Comparison of ENCODE assay signal across 22 cellular contexts in the genomic region with DNA sequence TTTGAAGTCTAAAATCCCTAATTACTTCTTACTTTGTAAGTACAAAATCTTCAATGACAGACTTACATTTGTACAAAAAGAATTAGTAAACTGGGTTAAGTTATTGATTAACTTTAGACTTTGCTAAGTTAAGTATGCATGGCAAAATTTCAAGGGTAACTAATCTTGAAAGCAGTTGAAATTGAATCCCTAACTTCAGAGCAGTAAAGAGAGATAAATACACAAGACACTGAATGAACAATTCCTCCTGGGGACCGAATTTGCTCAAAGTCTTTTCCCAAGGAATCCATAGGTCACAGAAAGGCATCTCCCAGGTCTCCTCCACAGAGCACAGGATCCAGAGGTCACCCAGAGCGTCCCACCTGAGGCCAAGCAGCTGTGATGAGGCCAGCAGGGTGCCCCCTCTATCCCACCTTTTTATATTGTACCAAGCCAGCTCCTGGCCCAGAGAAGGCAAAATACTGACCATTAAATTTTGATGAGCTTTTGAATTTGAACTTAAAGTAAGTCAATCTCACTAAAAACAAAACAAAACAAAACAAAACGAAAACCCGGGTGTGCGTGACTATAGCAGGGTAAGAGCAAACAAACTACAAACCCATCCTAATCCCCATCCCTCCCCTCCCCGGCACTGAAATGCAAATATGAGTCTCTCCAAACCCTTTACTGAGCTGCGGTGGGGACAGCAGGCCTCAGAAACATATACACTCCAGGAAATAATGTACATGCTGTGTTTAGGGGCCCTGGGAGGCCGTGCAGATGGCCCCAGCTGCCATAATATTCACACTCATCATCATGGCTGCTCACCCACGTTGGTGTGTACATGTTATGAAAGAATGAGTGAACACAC. TPM values are rescaled to one million over a fixed set of nuclear protein-coding genes. Genes with fewer than 3 reads are reported as not detected.
DNase-seq lines count a peak whose midpoint lies in the region; ATAC-seq, FAIRE-seq and TF ChIP-seq lines count a peak whose summit lies in the region.
"Had no signal": no experiment of that assay in that cellular context is flagged by ENCODE, and none has a peak within 500 bp of the region (broad histone marks: within the 10 kb centered on the region; RNA-seq: fewer than 3 reads in every experiment).

No MANE protein-coding gene starts in this region.

- POLR2A ChIA-PET in activated CD4-positive, alpha-beta memory T cell treated with anti-CD3 and anti-CD28 coated beads for 36 hours (lab: Charles Lee) = no interaction called here
- POLR2A ChIA-PET in activated CD4-positive, alpha-beta memory T cell treated with anti-CD3 and anti-CD28 coated beads, Interleukin-2, amount 10 ng/mL, durations not matched to agents 7 days and 5 days (lab: Charles Lee) = no interaction called here
- POLR2A ChIA-PET in HepG2 (lab: Yijun Ruan, JAX) = interaction anchor here (1.1 kb wide), 1 partner anchor 21 kb away, joined by 3 read pairs; no protein-coding TSS in a partner anchor

- CTCF ChIA-PET in activated CD4-positive, alpha-beta memory T cell treated with anti-CD3 and anti-CD28 coated beads for 36 hours (lab: Charles Lee) = no interaction called here
- CTCF ChIA-PET in activated CD4-positive, alpha-beta memory T cell treated with anti-CD3 and anti-CD28 coated beads, Interleukin-2, amount 10 ng/mL, durations not matched to agents 7 days and 5 days (lab: Charles Lee) = no interaction called here
- CTCF ChIA-PET in HepG2 (lab: Yijun Ruan, JAX; ENCODE audit: low intra/inter-chr PET ratio, low total read pairs) = no interaction called here

- H3K27ac ChIP-seq in HepG2 (ENCODE audit: extremely low read length, insufficient read depth, low read length) (peak overlapping the region; percentile 54), subcutaneous abdominal adipose tissue (ENCODE audit: low read depth, low read length) (peak overlapping the region; percentile 38), transverse colon (no peak overlapping the region)
- H3K27ac ChIP-seq: foreskin keratinocyte had no signal

- DNase-seq in activated CD4-positive, alpha-beta memory T cell treated with anti-CD3 and anti-CD28 coated beads for 36 hours = peak; percentile 3
- no peak for DNase-seq in activated CD4-positive, alpha-beta memory T cell treated with anti-CD3 and anti-CD28 coated beads, Interleukin-2, amount 10 ng/mL, durations not matched to agents 7 days and 5 days
- DNase-seq in chondrocyte (ENCODE audit: low spot score) (no peak), HepG2 (ENCODE audit: low spot score) (peak; percentile 27), NCI-H1105 (lab: John Stamatoyannopoulos, UW) (no peak), activated gamma-delta T cell treated with Interleukin-2 at 50 U/mL for 16 hours (no peak), transverse colon (no peak)
- DNase-seq: activated CD8-positive, alpha-beta T cell treated with anti-CD3 and anti-CD28 coated beads for 36 hours; activated naive CD4-positive, alpha-beta T cell treated with anti-CD3 and anti-CD28 coated beads for 36 hours; activated T-cell treated with anti-CD3 and anti-CD28 coated beads for 4 hours; anterior cingulate cortex; COR-L47; EL; foreskin keratinocyte; right cardiac atrium; substantia nigra; T-helper 9 cell had no signal

- H3K9ac ChIP-seq in HepG2 (ENCODE audit: insufficient read depth, low read depth, low read length) (no peak overlapping the region), subcutaneous abdominal adipose tissue (ENCODE audit: low read length in 5 of 5) (peak overlapping the region in 1 of 5 donors; percentile 17)

- H3K4me1 ChIP-seq in HepG2 (ENCODE audit: insufficient read depth, low read length) (peaks cover 51% of the 10 kb centered on the region), subcutaneous abdominal adipose tissue (ENCODE audit: control insufficient read depth in 5 of 5, insufficient read depth in 5 of 5, low read length in 5 of 5) (peaks cover 0 to 89% (median 66%) of the 10 kb centered on the region in 5 donors), transverse colon (peaks cover 0 to 18% (median 10%) of the 10 kb centered on the region in 4 donors)
- H3K4me1 ChIP-seq: foreskin keratinocyte had no signal

- H3K9me3 ChIP-seq in HepG2 (ENCODE audit: low read length) (no peaks in the 10 kb centered on the region), subcutaneous abdominal adipose tissue (ENCODE audit: control insufficient read depth in 5 of 5, low read length in 5 of 5) (no peaks in the 10 kb centered on the region), transverse colon (no peaks in the 10 kb centered on the region)

- 0% methylated on average over 7 of the region's 9 CpGs for WGBS in HepG2 (ENCODE audit: low lambda C conversion rate)
- 36 to 45% methylated on average over 8 to 9 of the region's 9 CpGs for WGBS in transverse colon (ENCODE audit: low coverage in 1 of 2), 2 donors

- no peak overlapping the region for H2AFZ ChIP-seq in HepG2 (ENCODE audit: low read length)
- H2AFZ ChIP-seq: GM23338 had no signal

- H3K79me2 ChIP-seq in HepG2 (ENCODE audit: insufficient read depth, low read length) = no peaks in the 10 kb centered on the region

- peaks cover 30% of the 10 kb centered on the region for H3K4me1 Mint-ChIP-seq in activated CD4-positive, alpha-beta memory T cell treated with anti-CD3 and anti-CD28 coated beads for 36 hours (ENCODE audit: low read depth)
- peaks cover 21% of the 10 kb centered on the region for H3K4me1 Mint-ChIP-seq in activated CD4-positive, alpha-beta memory T cell treated with anti-CD3 and anti-CD28 coated beads, Interleukin-2, amount 10 ng/mL, durations not matched to agents 7 days and 5 days
- H3K4me1 Mint-ChIP-seq in chondrocyte (ENCODE audit: low read depth) = peaks cover 13% of the 10 kb centered on the region

- peak; percentile 67 for ATAC-seq in HepG2
- ATAC-seq: activated CD8-positive, alpha-beta T cell treated with anti-CD3 and anti-CD28 coated beads for 36 hours; foreskin keratinocyte had no signal

- no peaks in the 10 kb centered on the region; a peak in 1 of 5 replicates for H3K36me3 ChIP-seq in HepG2 (replicated peaks in 1 of 2; ENCODE audit: control insufficient read depth in 1 of 2, insufficient read depth in 2 of 2, low read length in 2 of 2)
- no peaks in the 10 kb centered on the region for H3K36me3 ChIP-seq in subcutaneous abdominal adipose tissue (ENCODE audit: control insufficient read depth in 5 of 5, insufficient read depth in 5 of 5, low read length in 5 of 5)
- H3K36me3 ChIP-seq in transverse colon = no peaks in the 10 kb centered on the region

- TF ChIP-seq POLR2A in HepG2 (IDR thresholded peaks at IDR 0.05; ENCODE audit: insufficient read depth in 1 of 2, low read depth in 2 of 2, low read length in 2 of 2) (no peak), transverse colon (IDR thresholded peaks at IDR 0.05) (no peak)

- H3K4me3 Mint-ChIP-seq in activated CD4-positive, alpha-beta memory T cell treated with anti-CD3 and anti-CD28 coated beads for 36 hours = no peak overlapping the region
- no peak overlapping the region for H3K4me3 Mint-ChIP-seq in activated CD4-positive, alpha-beta memory T cell treated with anti-CD3 and anti-CD28 coated beads, Interleukin-2, amount 10 ng/mL, durations not matched to agents 7 days and 5 days
- H3K4me3 Mint-ChIP-seq in chondrocyte (ENCODE audit: unreplicated experiment) = no peak overlapping the region
- H3K4me3 Mint-ChIP-seq: activated CD8-positive, alpha-beta T cell treated with anti-CD3 and anti-CD28 coated beads for 36 hours; activated naive CD4-positive, alpha-beta T cell treated with anti-CD3 and anti-CD28 coated beads for 36 hours; central memory CD8-positive, alpha-beta T cell; GM23338; WTC11 had no signal

- intact Hi-C loops in activated CD4-positive, alpha-beta memory T cell treated with anti-CD3 and anti-CD28 coated beads for 36 hours (cut with micrococcal nuclease) = no loop called here
- intact Hi-C loops in HepG2 (cut with micrococcal nuclease; ENCODE audit: unreplicated experiment) = no loop called here
- intact Hi-C loops in transverse colon (cut with DNase I; ENCODE audit: low total_unique reads) = no loop called here

- peak overlapping the region; percentile 76 for H3K4me2 ChIP-seq in HepG2 (ENCODE audit: low read depth, low read length)
- H3K4me2 ChIP-seq: GM23338 had no signal

- no peaks in the 10 kb centered on the region for H3K27me3 ChIP-seq in HepG2 (ENCODE audit: control insufficient read depth in 1 of 2, insufficient read depth in 2 of 2, low read length in 2 of 2)
- no peaks in the 10 kb centered on the region for H3K27me3 ChIP-seq in subcutaneous abdominal adipose tissue (ENCODE audit: control insufficient read depth in 5 of 5, insufficient read depth in 4 of 5, low read length in 5 of 5)
- no peaks in the 10 kb centered on the region for H3K27me3 ChIP-seq in transverse colon
- H3K27me3 ChIP-seq: foreskin keratinocyte had no signal

- TF ChIP-seq CTCF in chondrocyte (IDR thresholded peaks at IDR 0.05) (no peak), HepG2 (CRISPR knock-in tag; IDR thresholded peaks at IDR 0.05) (no peak), transverse colon (IDR thresholded peaks at IDR 0.05) (no peak)

- H3K4me3 ChIP-seq in HepG2 (replicated peaks in 1 of 3; ENCODE audit: insufficient read depth in 1 of 3, low read depth in 2 of 3, low read length in 3 of 3) = peak overlapping the region in 2 of 3 experiments; percentile 45 to 56; a peak in 4 of 6 replicates
- no peak overlapping the region for H3K4me3 ChIP-seq in subcutaneous abdominal adipose tissue (ENCODE audit: low read depth in 1 of 5, low read length in 5 of 5)
- H3K4me3 ChIP-seq in transverse colon = no peak overlapping the region
- H3K4me3 ChIP-seq: GM23338 had no signal

- peak; percentile 21 for FAIRE-seq in HepG2 (lab: Jason Lieb, UNC)
- FAIRE-seq: A204.1 had no signal

- H3K9me3 Mint-ChIP-seq in activated CD4-positive, alpha-beta memory T cell treated with anti-CD3 and anti-CD28 coated beads for 36 hours = no peaks in the 10 kb centered on the region
- H3K9me3 Mint-ChIP-seq in activated CD4-positive, alpha-beta memory T cell treated with anti-CD3 and anti-CD28 coated beads, Interleukin-2, amount 10 ng/mL, durations not matched to agents 7 days and 5 days = no peaks in the 10 kb centered on the region
- H3K9me3 Mint-ChIP-seq in chondrocyte (ENCODE audit: low read depth) = no peaks in the 10 kb centered on the region
- H3K9me3 Mint-ChIP-seq: activated CD8-positive, alpha-beta T cell treated with anti-CD3 and anti-CD28 coated beads for 36 hours; activated naive CD4-positive, alpha-beta T cell treated with anti-CD3 and anti-CD28 coated beads for 36 hours; central memory CD8-positive, alpha-beta T cell; GM23338; WTC11 had no signal

- BruUV-seq in HepG2 (replicated peaks; lab: Mats Ljungman, UMichigan) = no TSS peak

- TF ChIP-seq EP300 in HepG2 (IDR thresholded peaks at IDR 0.05; ENCODE audit: low read depth in 2 of 2, low read length in 2 of 2) = no peak
- no peak for TF ChIP-seq EP300 in HepG2 (CRISPR knock-in tag; IDR thresholded peaks at IDR 0.05; ENCODE audit: borderline replicate concordance)
- TF ChIP-seq EP300 in transverse colon (IDR thresholded peaks at IDR 0.05; ENCODE audit: low read depth) = no peak

- no peak overlapping the region for H3K27ac Mint-ChIP-seq in activated CD4-positive, alpha-beta memory T cell treated with anti-CD3 and anti-CD28 coated beads for 36 hours
- no peak overlapping the region for H3K27ac Mint-ChIP-seq in activated CD4-positive, alpha-beta memory T cell treated with anti-CD3 and anti-CD28 coated beads, Interleukin-2, amount 10 ng/mL, durations not matched to agents 7 days and 5 days
- H3K27ac Mint-ChIP-seq in chondrocyte (ENCODE audit: unreplicated experiment) = peak overlapping the region; percentile 38
- H3K27ac Mint-ChIP-seq: activated CD8-positive, alpha-beta T cell treated with anti-CD3 and anti-CD28 coated beads for 36 hours; activated naive CD4-positive, alpha-beta T cell treated with anti-CD3 and anti-CD28 coated beads for 36 hours; GM23338; WTC11 had no signal

- peaks cover 61% of the 10 kb centered on the region for H3K27me3 Mint-ChIP-seq in activated CD4-positive, alpha-beta memory T cell treated with anti-CD3 and anti-CD28 coated beads for 36 hours
- peaks cover 27% of the 10 kb centered on the region for H3K27me3 Mint-ChIP-seq in activated CD4-positive, alpha-beta memory T cell treated with anti-CD3 and anti-CD28 coated beads, Interleukin-2, amount 10 ng/mL, durations not matched to agents 7 days and 5 days
- H3K27me3 Mint-ChIP-seq in chondrocyte (ENCODE audit: low read depth) = no peaks in the 10 kb centered on the region

- no peaks in the 10 kb centered on the region for H4K20me1 ChIP-seq in HepG2 (ENCODE audit: insufficient read depth, low read length)

- no peaks in the 10 kb centered on the region for H3K36me3 Mint-ChIP-seq in activated CD4-positive, alpha-beta memory T cell treated with anti-CD3 and anti-CD28 coated beads for 36 hours
- no peaks in the 10 kb centered on the region for H3K36me3 Mint-ChIP-seq in activated CD4-positive, alpha-beta memory T cell treated with anti-CD3 and anti-CD28 coated beads, Interleukin-2, amount 10 ng/mL, durations not matched to agents 7 days and 5 days (ENCODE audit: low read depth)
- H3K36me3 Mint-ChIP-seq in chondrocyte (ENCODE audit: low read depth) = no peaks in the 10 kb centered on the region
- H3K36me3 Mint-ChIP-seq: WTC11 had no signal

- in situ Hi-C loops in HepG2 (cut with HindIII; ENCODE audit: extremely low pct_ligation_motif_present, low pct_unique_long_range_greater_than_20kb) (no loop called here), transverse colon (cut with MboI; ENCODE audit: low pct_ligation_motif_present in 1 of 4, low pct_unique_long_range_greater_than_20kb in 1 of 4, low sequenced_read_pairs in 3 of 4) (no loop called here)

- TF ChIP-seq RAD21 in HepG2 (CRISPR knock-in tag; IDR thresholded peaks at IDR 0.05) = no peak

RNA-seq across cellular contexts. Expression of a gene that starts 21.1 kb away (rescaled TPM):
- total RNA-seq in activated CD4-positive, alpha-beta memory T cell treated with anti-CD3 and anti-CD28 coated beads for 36 hours = under 1 TPM; 0.40 to 0.41 TPM
- under 1 TPM; 0.05 to 0.18 TPM for total RNA-seq in activated CD4-positive, alpha-beta memory T cell treated with anti-CD3 and anti-CD28 coated beads, Interleukin-2, amount 10 ng/mL, durations not matched to agents 7 days and 5 days
- total RNA-seq in chondrocyte = 5.8 to 9.7 TPM (median 6.9 TPM) in 3 replicates
- 12.9 and 13.6 TPM in 2 replicates for total RNA-seq in HepG2 (2016; rRNA removed; fragmentation: Illumina TruSeq; extraction: Trizol)
- 1.2 and 1.6 TPM in 2 replicates for total RNA-seq in HepG2 (2016; cell fraction: cytosol; rRNA removed; fragmentation: Illumina TruSeq; extraction: Trizol; ENCODE audit: low read depth)
- 11.4 and 13.0 TPM in 2 replicates for total RNA-seq in HepG2 (2016; cell fraction: insoluble cytoplasmic fraction; rRNA removed; fragmentation: Illumina TruSeq; extraction: Trizol)
- total RNA-seq in HepG2 (2016; cell fraction: membrane; rRNA removed; fragmentation: Illumina TruSeq; extraction: Trizol) = 6.0 and 6.8 TPM in 2 replicates
- 20.1 and 20.8 TPM in 2 replicates for total RNA-seq in HepG2 (2016; cell fraction: nucleus; rRNA removed; fragmentation: Illumina TruSeq; extraction: Trizol)
- 6.2 and 6.4 TPM in 2 replicates for polyA plus RNA-seq in HepG2 (2011; rRNA removed)
- polyA plus RNA-seq in HepG2 (2011; cell fraction: cytosol; rRNA removed) = 3.1 and 3.5 TPM in 2 replicates
- 17.5 and 19.4 TPM in 2 replicates for polyA plus RNA-seq in HepG2 (2011; cell fraction: nucleus; rRNA removed)
- 4.4 and 5.0 TPM in 2 replicates for polyA plus RNA-seq in HepG2 (2012)
- 0.99 and 1.1 TPM in 2 replicates for polyA plus RNA-seq in HepG2 (2016; cell fraction: cytosol; fragmentation: Illumina TruSeq; extraction: Trizol; ENCODE audit: low read depth)
- 9.9 and 11.3 TPM in 2 replicates for polyA plus RNA-seq in HepG2 (2016; cell fraction: insoluble cytoplasmic fraction; fragmentation: Illumina TruSeq; extraction: Trizol; ENCODE audit: low read depth)
- 2.7 and 2.9 TPM in 2 replicates for polyA plus RNA-seq in HepG2 (2016; cell fraction: membrane; fragmentation: Illumina TruSeq; extraction: Trizol; ENCODE audit: low read depth)
- polyA plus RNA-seq in HepG2 (2016; cell fraction: nucleus; fragmentation: Illumina TruSeq; extraction: Trizol; ENCODE audit: insufficient read depth, low read depth) = 37.7 and 40.5 TPM in 2 replicates
- polyA minus RNA-seq in HepG2 (2011; rRNA and poly(A)+ RNA removed; ENCODE audit: low replicate concordance) = 0.91 and 21.7 TPM in 2 replicates
- 4.5 and 5.4 TPM in 2 replicates for polyA minus RNA-seq in HepG2 (2011; cell fraction: cytosol; rRNA and poly(A)+ RNA removed)
- 15.3 and 19.7 TPM in 2 replicates for polyA minus RNA-seq in HepG2 (2011; cell fraction: nucleus; rRNA and poly(A)+ RNA removed)
- total RNA-seq in transverse colon = 10 to 100 TPM in 1 of 4 donors, 1 to 10 TPM in 3; 6.4 to 52.3 (median 9.5) TPM

Comparison
In these comparisons a context has a peak if more than half of its experiments do, and no peak if none do; other contexts are left out.
1. DNase-seq: peak in activated CD4-positive, alpha-beta memory T cell treated with anti-CD3 and anti-CD28 coated beads for 36 hours (single experiment) and HepG2 (single experiment); none in activated CD4-positive, alpha-beta memory T cell treated with anti-CD3 and anti-CD28 coated beads, Interleukin-2, amount 10 ng/mL, durations not matched to agents 7 days and 5 days (single experiment), chondrocyte (single experiment), NCI-H1105 (single experiment), activated gamma-delta T cell treated with Interleukin-2 at 50 U/mL for 16 hours (single experiment) and transverse colon (single experiment).
2. H3K27ac ChIP-seq: peak in HepG2 (single experiment) and subcutaneous abdominal adipose tissue (single experiment); none in transverse colon (0 of 4).
3. H3K4me3 ChIP-seq: peak in HepG2 (2 of 3); none in subcutaneous abdominal adipose tissue (0 of 5) and transverse colon (0 of 4).